8 cellular contexts compared by ENCODE assay signal in genomic region chr5:36152324-36153298, GRCh38. TPM values are rescaled to one million over a fixed set of nuclear protein-coding genes. Genes with fewer than 3 reads are reported as not detected.
DNase-seq lines count a peak whose midpoint lies in the region; ATAC-seq and TF ChIP-seq lines count a peak whose summit lies in the region.

No MANE protein-coding gene starts in this region.

- no peaks in the 10 kb centered on the region for H3K9me3 ChIP-seq in Panc1 (ENCODE audit: control insufficient read depth, insufficient read depth, low read depth, low read length)
- no peaks in the 10 kb centered on the region for H3K9me3 ChIP-seq in ectodermal cell (ENCODE audit: control insufficient read depth, low read length)
- no peaks in the 10 kb centered on the region for H3K9me3 ChIP-seq in mucosa of descending colon

- in situ Hi-C loops in Panc1 (cut with HindIII; ENCODE audit: low pct_unique_long_range_greater_than_20kb, low sequenced_read_pairs): no loop called here

- DNase-seq in DMS153 treated with DMSO at 0.1 percent for 48 hours (lab: John Stamatoyannopoulos, UW; ENCODE audit: unreplicated experiment): peak; percentile 17
- DNase-seq in DMS153 (lab: John Stamatoyannopoulos, UW): no peak
- DNase-seq in H7: peak; percentile 18
- no peak for DNase-seq in Panc1 (ENCODE audit: low read depth, low spot score)
- peak in 2 of 3 donors; percentile 7 to 38 for DNase-seq in mucosa of descending colon
- DNase-seq in COR-L47 (lab: John Stamatoyannopoulos, UW): no peak

- H3K27ac ChIP-seq in Panc1 (ENCODE audit: low read length) (peak overlapping the region; percentile 97), ectodermal cell (ENCODE audit: insufficient read depth, low read depth, low read length, poor library complexity, severe bottlenecking) (no peak overlapping the region)

- CTCF ChIA-PET in Panc1 (lab: Charles Lee): no interaction called here

- TF ChIP-seq CTCF in Panc1 (IDR thresholded peaks at IDR 0.05) (no peak), mucosa of descending colon (IDR thresholded peaks at IDR 0.05) (no peak)

- BruUV-seq in Panc1 (replicated peaks; lab: Mats Ljungman, UMichigan): TSS peak; percentile 82

- H3K4me3 ChIP-seq in H7 (ENCODE audit: insufficient read depth, low read depth, low read length) (peak overlapping the region; percentile 84), Panc1 (ENCODE audit: low read depth in 2 of 2, low read length in 2 of 2) (peak overlapping the region; percentile 79 to 97), ectodermal cell (ENCODE audit: insufficient read depth, low read depth, low read length) (peak overlapping the region; percentile 89), mucosa of descending colon (peak overlapping the region; percentile 77)

- H3K36me3 ChIP-seq in H7 (replicated peaks; ENCODE audit: control insufficient read depth, insufficient read depth, low read length) (peaks cover 8% of the 10 kb centered on the region), Panc1 (ENCODE audit: control insufficient read depth, insufficient read depth, low read length) (peaks cover 9% of the 10 kb centered on the region), ectodermal cell (ENCODE audit: control insufficient read depth, insufficient read depth, low read length) (peaks cover 22% of the 10 kb centered on the region), mucosa of descending colon (ENCODE audit: low read depth) (no peaks in the 10 kb centered on the region)

- 2 to 3% methylated on average over 23 of the region's 24 CpGs for WGBS in ectodermal cell, 2 experiments

- peaks cover 10% of the 10 kb centered on the region; the same call in 1 of the 2 replicates for H3K4me1 ChIP-seq in Panc1 (ENCODE audit: control insufficient read depth, insufficient read depth, low read length)
- H3K4me1 ChIP-seq in ectodermal cell (ENCODE audit: control insufficient read depth, insufficient read depth, low read length): no peaks in the 10 kb centered on the region
- peaks cover 13% of the 10 kb centered on the region for H3K4me1 ChIP-seq in mucosa of descending colon (ENCODE audit: low read depth)

- ATAC-seq in Panc1 (0 out of 2 replicates have a peak, but pooled peaks have one; percentile 30), mucosa of descending colon (no peak), HG03469 (IDR thresholded peaks at IDR 0.05; ENCODE audit: unreplicated experiment) (no peak)

- POLR2A ChIA-PET in Panc1 (lab: Charles Lee): no interaction called here

- no peaks in the 10 kb centered on the region for H3K27me3 ChIP-seq in H7 (ENCODE audit: control insufficient read depth, insufficient read depth, low read length)
- no peaks in the 10 kb centered on the region for H3K27me3 ChIP-seq in Panc1 (ENCODE audit: control insufficient read depth, insufficient read depth, low read length)
- H3K27me3 ChIP-seq in ectodermal cell (ENCODE audit: control insufficient read depth, insufficient read depth, low read length, poor library complexity, severe bottlenecking): no peaks in the 10 kb centered on the region

- intact Hi-C loops in Panc1 (cut with micrococcal nuclease; ENCODE audit: unreplicated experiment): no loop called here
- intact Hi-C loops in mucosa of descending colon (cut with DNase I, micrococcal nuclease): no loop called here

RNA-seq across cellular contexts. Expression of gene SKP2, which starts 0.7 kb away (rescaled TPM):
- total RNA-seq in H7 (2014; rRNA removed; shearing (Covaris generic)): 60.7 and 90.0 TPM in 2 replicates
- total RNA-seq in Panc1 (2021; ENCODE audit: unreplicated experiment) (21.5 TPM), mucosa of descending colon (10 to 100 TPM; 11.6 to 24.2 (median 16.5) TPM)
- polyA plus RNA-seq in Panc1 (2012; ENCODE audit: insufficient read length): 14.6 TPM
- polyA plus RNA-seq in ectodermal cell (2013, experiment 1 of 4): 90.0 TPM
- polyA plus RNA-seq in ectodermal cell (2013, experiment 2 of 4): 84.8 TPM
- polyA plus RNA-seq in ectodermal cell (2013, experiment 3 of 4): 66.8 TPM
- polyA plus RNA-seq in ectodermal cell (2013, experiment 4 of 4): 70.3 TPM

RNA-seq across cellular contexts. Expression of gene LMBRD2, which starts 0.9 kb away (rescaled TPM):
- 4.1 and 5.0 TPM in 2 replicates for total RNA-seq in H7 (2014; rRNA removed; shearing (Covaris generic))
- total RNA-seq in Panc1 (2021; ENCODE audit: unreplicated experiment) (7.1 TPM), mucosa of descending colon (10 to 100 TPM; 14.8 to 18.0 (median 16.7) TPM)
- 2.0 TPM for polyA plus RNA-seq in Panc1 (2012; ENCODE audit: insufficient read length)
- polyA plus RNA-seq in ectodermal cell (2013, experiment 1 of 4): 5.7 TPM
- 6.5 TPM for polyA plus RNA-seq in ectodermal cell (2013, experiment 2 of 4)
- polyA plus RNA-seq in ectodermal cell (2013, experiment 3 of 4): 5.8 TPM
- polyA plus RNA-seq in ectodermal cell (2013, experiment 4 of 4): 5.6 TPM

Comparison
In these comparisons a context has a peak if more than half of its experiments do, and no peak if none do; other contexts are left out.
1. DNase-seq: peak in DMS153 treated with DMSO at 0.1 percent for 48 hours (single experiment), H7 (single experiment) and mucosa of descending colon (2 of 3); none in DMS153 (single experiment), Panc1 (single experiment) and COR-L47 (single experiment).
2. Peak in every context shown above with its lines, with median percentiles within 50 percentile points of each other: H3K4me3 ChIP-seq.